Comparison of ENCODE assay signal across 1 cellular context in the genomic region with DNA sequence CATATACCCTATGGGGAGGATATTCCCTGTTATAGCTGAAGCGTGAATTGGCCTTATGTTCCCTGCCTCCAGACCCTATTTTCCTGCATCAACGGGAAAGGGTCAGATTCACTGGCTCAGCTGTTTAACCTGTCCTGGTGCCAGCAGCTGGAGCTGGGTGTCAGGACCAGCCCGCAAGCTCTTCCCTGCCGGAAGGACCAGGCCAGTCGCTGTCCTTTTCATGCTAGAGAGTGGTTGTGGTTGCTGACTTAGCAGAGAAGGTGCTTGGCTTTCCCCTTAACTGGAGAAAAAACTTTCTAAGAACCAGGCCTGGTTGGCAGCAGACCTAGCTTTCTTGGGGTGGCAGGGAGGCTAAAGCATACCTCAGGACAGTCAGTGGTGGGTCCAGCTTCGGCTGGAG.
TF ChIP-seq lines count a peak whose summit lies in the region.

No MANE protein-coding gene starts in this region.

TF ChIP-seq in SK-N-SH treated with all-trans-retinoic acid at 6 μM for 48 hours, 23 proteins besides CTCF, POLR2A, EP300 and RAD21 (continued from another document):
- no peak for TF ChIP-seq CSRNP3 (CRISPR knock-in tag; IDR thresholded peaks at IDR 0.05)
- TF ChIP-seq OSR1 (CRISPR knock-in tag; IDR thresholded peaks at IDR 0.05): no peak
